Comparison of ENCODE assay signal across 8 cellular contexts in genomic region chr9:97411440-97411788, GRCh38. TPM values are rescaled to one million over a fixed set of nuclear protein-coding genes. Genes with fewer than 3 reads are reported as not detected.
DNase-seq lines count a peak whose midpoint lies in the region; ATAC-seq, FAIRE-seq and TF ChIP-seq lines count a peak whose summit lies in the region.

No MANE protein-coding gene starts in this region.

- no peaks in the 10 kb centered on the region for H3K27me3 Mint-ChIP-seq in Calu3 (ENCODE audit: unreplicated experiment)
- peaks cover 76% of the 10 kb centered on the region for H3K27me3 Mint-ChIP-seq in nephron progenitor cell (ENCODE audit: low read depth, poor library complexity)

- no peaks in the 10 kb centered on the region for H3K9me3 Mint-ChIP-seq in Calu3 (ENCODE audit: low read depth, unreplicated experiment)
- peaks cover 18% of the 10 kb centered on the region for H3K9me3 Mint-ChIP-seq in nephron progenitor cell

- H3K36me3 ChIP-seq in bronchial epithelial cell (ENCODE audit: control insufficient read depth, insufficient read depth, low read length): no peaks in the 10 kb centered on the region

- CTCF ChIA-PET in Calu3 (lab: Charles Lee): interaction anchor here (0.7 to 1.6 kb wide), 3 partner anchors 10 to 187 kb away, joined by 3 to 10 read pairs (median 3); no protein-coding TSS in a partner anchor

- H3K36me3 Mint-ChIP-seq in Calu3 (ENCODE audit: insufficient read depth, unreplicated experiment) (peaks cover 18% of the 10 kb centered on the region), nephron progenitor cell (ENCODE audit: low read depth) (no peaks in the 10 kb centered on the region)

- intact Hi-C loops in Calu3 (cut with micrococcal nuclease; ENCODE audit: unreplicated experiment): loop anchor here (10.0 kb wide), 1 partner anchor 183 kb away; no protein-coding TSS in a partner anchor

- H3K4me3 Mint-ChIP-seq in Calu3 (ENCODE audit: low read depth, unreplicated experiment): peak overlapping the region; percentile 80
- peak overlapping the region; percentile 91 for H3K4me3 Mint-ChIP-seq in nephron progenitor cell

- TF ChIP-seq CTCF in Calu3 (IDR thresholded peaks at IDR 0.05; ENCODE audit: unreplicated experiment) (no peak), bronchial epithelial cell (IDR thresholded peaks at IDR 0.05; ENCODE audit: insufficient read depth, low read length, severe bottlenecking) (no peak), nephron progenitor cell (IDR thresholded peaks at IDR 0.05) (no peak)

- peak overlapping the region; percentile 69 for H3K27ac Mint-ChIP-seq in Calu3 (ENCODE audit: unreplicated experiment)
- no peak overlapping the region for H3K27ac Mint-ChIP-seq in nephron progenitor cell

- no peak for FAIRE-seq in bronchial epithelial cell (lab: Jason Lieb, UNC)

- no TSS peak for BruUV-seq in Calu3 (replicated peaks; lab: Mats Ljungman, UMichigan)

- no peaks in the 10 kb centered on the region for H3K27me3 ChIP-seq in bronchial epithelial cell (ENCODE audit: control insufficient read depth, insufficient read depth, low read length)

- DNase-seq in Calu3 (no peak), bronchial epithelial cell (ENCODE audit: low read depth) (no peak), nephron progenitor cell (no peak), iPS-NIHi11 (ENCODE audit: low spot score) (no peak)

- H3K4me1 Mint-ChIP-seq in Calu3 (ENCODE audit: low read depth, unreplicated experiment) (peaks cover 33% of the 10 kb centered on the region), nephron progenitor cell (peaks cover 5% of the 10 kb centered on the region)

- ATAC-seq in HG03095 (IDR thresholded peaks at IDR 0.05; ENCODE audit: unreplicated experiment): peak; percentile 5
- ATAC-seq in GM18517 (IDR thresholded peaks at IDR 0.05; ENCODE audit: unreplicated experiment): no peak
- no peak for ATAC-seq in HG03342 (IDR thresholded peaks at IDR 0.05; ENCODE audit: unreplicated experiment)
- no peak for ATAC-seq in GM19328 (IDR thresholded peaks at IDR 0.05; ENCODE audit: unreplicated experiment)

- H3K4me3 ChIP-seq in bronchial epithelial cell (ENCODE audit: low read depth, low read length): peak overlapping the region; percentile 71

RNA-seq across cellular contexts. Expression of gene TDRD7, which starts 0.5 kb away (rescaled TPM):
- 15.5 and 21.7 TPM in 2 replicates for total RNA-seq in Calu3 (2022)
- 1.8 and 4.4 TPM in 2 replicates for total RNA-seq in bronchial epithelial cell
